13 cellular contexts compared by ENCODE assay signal in genomic region chr5:69252437-69252836, GRCh38. TPM values are rescaled to one million over a fixed set of nuclear protein-coding genes. Genes with fewer than 3 reads are reported as not detected.
DNase-seq lines count a peak whose midpoint lies in the region; ATAC-seq and TF ChIP-seq lines count a peak whose summit lies in the region.
"Had no signal": no experiment of that assay in that cellular context is flagged by ENCODE, and none has a peak within 500 bp of the region (broad histone marks: within the 10 kb centered on the region; RNA-seq: fewer than 3 reads in every experiment).

No MANE protein-coding gene starts in this region.

- no peaks in the 10 kb centered on the region for H3K9me3 Mint-ChIP-seq in GM23338
- peaks cover 8% of the 10 kb centered on the region for H3K9me3 Mint-ChIP-seq in chondrocyte (ENCODE audit: low read depth)
- peaks cover 3% of the 10 kb centered on the region for H3K9me3 Mint-ChIP-seq in activated naive CD4-positive, alpha-beta T cell treated with anti-CD3 and anti-CD28 coated beads for 36 hours

- H3K9me2 ChIP-seq in GM23338 (ENCODE audit: insufficient read depth), result no peaks in the 10 kb centered on the region

- H3K4me3 ChIP-seq in GM23338 (no peak overlapping the region), trophoblast cell (ENCODE audit: low read depth, low read length) (no peak overlapping the region)

- H3K14ac ChIP-seq in trophoblast cell (ENCODE audit: low read length), result no peak overlapping the region

- intact Hi-C loops in activated naive CD4-positive, alpha-beta T cell treated with anti-CD3 and anti-CD28 coated beads for 36 hours (cut with micrococcal nuclease), result no loop called here

- H2BK120ac ChIP-seq in trophoblast cell (ENCODE audit: insufficient read depth, low read length, poor library complexity), result no peak overlapping the region

- peaks cover 30% of the 10 kb centered on the region; the same call in 1 of the 2 replicates for H4K20me1 ChIP-seq in GM23338 (replicated peaks; ENCODE audit: insufficient read depth)

- no peaks in the 10 kb centered on the region for H3F3A ChIP-seq in GM23338 (replicated peaks; ENCODE audit: low read depth)

- in situ Hi-C loops in ACHN (cut with HindIII; ENCODE audit: low pct_ligation_motif_present, low pct_unique_long_range_greater_than_20kb, low sequenced_read_pairs), result loop anchor here (25.0 kb wide), 1 partner anchor 110 kb away; the partner anchor contains the start of genes AK6, RAD17 and TAF9

- ATAC-seq in GM23338 (no peak), GM21515 (IDR thresholded peaks at IDR 0.05; ENCODE audit: unreplicated experiment) (no peak), HG02678 (IDR thresholded peaks at IDR 0.05; ENCODE audit: unreplicated experiment) (no peak)

- DNase-seq in ACHN (peak; percentile 12), GM23338 (ENCODE audit: low spot score) (no peak), chondrocyte (ENCODE audit: low spot score) (no peak), trophoblast cell (no peak)
- DNase-seq in activated naive CD4-positive, alpha-beta T cell treated with anti-CD3 and anti-CD28 coated beads for 36 hours, result no peak
- DNase-seq: BE2C; CD4-positive, alpha-beta memory T cell; DND-41; GF-D8; H7 had no signal

- peaks cover 69% of the 10 kb centered on the region for H3K79me2 ChIP-seq in GM23338 (replicated peaks; ENCODE audit: insufficient read depth)
- H3K79me2 ChIP-seq in trophoblast cell (ENCODE audit: control insufficient read depth, insufficient read depth, low read length, poor library complexity), result peaks cover 8% of the 10 kb centered on the region

- H3K36me3 Mint-ChIP-seq in GM23338 (ENCODE audit: low read depth) (peaks cover 14% of the 10 kb centered on the region), chondrocyte (ENCODE audit: low read depth) (peaks cover 13% of the 10 kb centered on the region)
- peaks cover 8% of the 10 kb centered on the region for H3K36me3 Mint-ChIP-seq in activated naive CD4-positive, alpha-beta T cell treated with anti-CD3 and anti-CD28 coated beads for 36 hours (ENCODE audit: low read depth)

- no peak overlapping the region for H3K18ac ChIP-seq in trophoblast cell (ENCODE audit: low read length)

- H3K79me1 ChIP-seq in trophoblast cell (ENCODE audit: low read length), result peaks cover 13% of the 10 kb centered on the region

- H3K36me3 ChIP-seq in GM23338 (ENCODE audit: insufficient read depth) (peaks cover 10% of the 10 kb centered on the region), trophoblast cell (ENCODE audit: control insufficient read depth in 1 of 2, insufficient read depth in 2 of 2, low read length in 2 of 2) (peaks cover 13 to 15% of the 10 kb centered on the region in 2 experiments)
- H3K36me3 ChIP-seq: BE2C had no signal

- no peak overlapping the region for H2BK12ac ChIP-seq in trophoblast cell (ENCODE audit: low read length)

- H3K27ac Mint-ChIP-seq in GM23338, result peak overlapping the region; percentile 67; the same call in 1 of the 2 replicates
- H3K27ac Mint-ChIP-seq in chondrocyte (ENCODE audit: unreplicated experiment), result peak overlapping the region; percentile 54
- H3K27ac Mint-ChIP-seq in activated naive CD4-positive, alpha-beta T cell treated with anti-CD3 and anti-CD28 coated beads for 36 hours, result no peak overlapping the region

- H3K4me1 ChIP-seq in GM23338 (ENCODE audit: insufficient read depth), result no peaks in the 10 kb centered on the region
- peaks cover 8 to 11% of the 10 kb centered on the region in 2 experiments for H3K4me1 ChIP-seq in trophoblast cell (ENCODE audit: control insufficient read depth in 1 of 2, insufficient read depth in 2 of 2, low read length in 2 of 2)
- H3K4me1 ChIP-seq: BE2C had no signal

- H3K4me1 Mint-ChIP-seq in GM23338 (peaks cover 2% of the 10 kb centered on the region; the same call in 1 of the 3 replicates), chondrocyte (ENCODE audit: low read depth) (peaks cover 25% of the 10 kb centered on the region)
- H3K4me1 Mint-ChIP-seq in activated naive CD4-positive, alpha-beta T cell treated with anti-CD3 and anti-CD28 coated beads for 36 hours (ENCODE audit: low read depth), result peaks cover 8% of the 10 kb centered on the region

- H3K9ac ChIP-seq in trophoblast cell (ENCODE audit: low read length), result no peak overlapping the region

- H3K27ac ChIP-seq in GM23338 (ENCODE audit: low read depth) (no peak overlapping the region), trophoblast cell (ENCODE audit: low read depth, low read length) (no peak overlapping the region)
- H3K27ac ChIP-seq: C4-2B had no signal

- H4K8ac ChIP-seq in trophoblast cell (ENCODE audit: low read depth, low read length), result peak overlapping the region; percentile 54

- H3K4me3 Mint-ChIP-seq in GM23338 (no peak overlapping the region), chondrocyte (ENCODE audit: unreplicated experiment) (no peak overlapping the region)
- no peak overlapping the region for H3K4me3 Mint-ChIP-seq in activated naive CD4-positive, alpha-beta T cell treated with anti-CD3 and anti-CD28 coated beads for 36 hours
- H3K4me3 Mint-ChIP-seq: CD4-positive, alpha-beta memory T cell had no signal

- no peaks in the 10 kb centered on the region for H3K9me3 ChIP-seq in trophoblast cell (ENCODE audit: insufficient read depth, low read depth, low read length)
- H3K9me3 ChIP-seq: BE2C had no signal

- H3K27me3 Mint-ChIP-seq in GM23338 (ENCODE audit: insufficient read depth, low read depth, poor library complexity), result peaks cover 8% of the 10 kb centered on the region
- no peaks in the 10 kb centered on the region for H3K27me3 Mint-ChIP-seq in chondrocyte (ENCODE audit: low read depth)
- H3K27me3 Mint-ChIP-seq in activated naive CD4-positive, alpha-beta T cell treated with anti-CD3 and anti-CD28 coated beads for 36 hours (ENCODE audit: low read depth), result no peaks in the 10 kb centered on the region
- H3K27me3 Mint-ChIP-seq: CD4-positive, alpha-beta memory T cell had no signal

- H3K23ac ChIP-seq in trophoblast cell (ENCODE audit: low read length), result no peak overlapping the region

- H3K4me2 ChIP-seq in GM23338 (no peak overlapping the region), trophoblast cell (ENCODE audit: low read length) (no peak overlapping the region)

- WGBS in trophoblast cell (ENCODE audit: extremely low coverage, insufficient coverage, insufficient read length), result no CpG with 5 or more reads among the region's 3 CpGs

- H4K12ac ChIP-seq in trophoblast cell (ENCODE audit: low read depth, low read length), result no peak overlapping the region

- H3K27me3 ChIP-seq in GM23338 (ENCODE audit: insufficient read depth), result no peaks in the 10 kb centered on the region
- H3K27me3 ChIP-seq in trophoblast cell (ENCODE audit: insufficient read depth, low read length), result no peaks in the 10 kb centered on the region
- H3K27me3 ChIP-seq: BE2C had no signal

- no peak overlapping the region for H3K4ac ChIP-seq in trophoblast cell (ENCODE audit: low read depth, low read length)

- H2BK5ac ChIP-seq in trophoblast cell (ENCODE audit: low read depth, low read length, poor library complexity), result no peak overlapping the region

- no peak overlapping the region for H4K91ac ChIP-seq in trophoblast cell (ENCODE audit: low read depth, low read length)

- no peak overlapping the region for H2AFZ ChIP-seq in GM23338
- no peak overlapping the region for H2AFZ ChIP-seq in trophoblast cell (ENCODE audit: insufficient read depth, low read length, poor library complexity)

- H2AK5ac ChIP-seq in trophoblast cell (ENCODE audit: low read length), result no peak overlapping the region

- TF ChIP-seq CTCF in GM23338 (conservative IDR thresholded peaks at IDR 0.05; ENCODE audit: low read depth in 2 of 2) (no peak), chondrocyte (IDR thresholded peaks at IDR 0.05) (no peak)

- CTCF ChIA-PET in activated naive CD4-positive, alpha-beta T cell treated with anti-CD3 and anti-CD28 coated beads for 36 hours (lab: Charles Lee), result interaction anchor here (1.1 kb wide), 1 partner anchor 48 kb away, joined by 3 read pairs; no protein-coding TSS in a partner anchor

TF ChIP-seq in GM23338, 12 proteins besides CTCF, POLR2A, EP300 and RAD21:
- TF ChIP-seq EZH2 (IDR thresholded peaks at IDR 0.05; ENCODE audit: low read depth, unreplicated experiment) (no peak), ZNF114 (CRISPR knock-in tag; IDR thresholded peaks at IDR 0.05) (no peak)
TF ChIP-seq in GM23338: peak in this region for 0.

RNA-seq across cellular contexts. Expression of gene CDK7, which starts 17.8 kb away (rescaled TPM):
- 80.7 and 81.1 TPM in 2 replicates for total RNA-seq in GM23338 (2014; rRNA removed; shearing (Covaris generic))
- 69.4 and 78.4 TPM in 2 replicates for polyA plus RNA-seq in GM23338 (2016; fragmentation: Nextera tagmentation; extraction: Ambion mirVana)
- total RNA-seq in chondrocyte, result 32.0 to 42.9 TPM (median 40.0 TPM) in 3 replicates
- 112 and 122 TPM in 2 replicates for polyA plus RNA-seq in trophoblast cell (2013)
- total RNA-seq in activated naive CD4-positive, alpha-beta T cell treated with anti-CD3 and anti-CD28 coated beads for 36 hours, result 10 to 100 TPM; 23.8 to 28.4 TPM
